8 cellular contexts compared by ENCODE assay signal in genomic region chr1:244834596-244835275, GRCh38. TPM values are rescaled to one million over a fixed set of nuclear protein-coding genes. Genes with fewer than 3 reads are reported as not detected.
DNase-seq lines count a peak whose midpoint lies in the region; ATAC-seq and TF ChIP-seq lines count a peak whose summit lies in the region.

No MANE protein-coding gene starts in this region.

- H3K27ac ChIP-seq in endodermal cell (ENCODE audit: low read depth, low read length): peak overlapping the region; percentile 100
- H3K27ac ChIP-seq in muscle layer of colon (ENCODE audit: low read depth, low read length): peak overlapping the region; percentile 93

- H3K27me3 ChIP-seq in endodermal cell (ENCODE audit: control insufficient read depth, insufficient read depth, low read length, poor library complexity, severe bottlenecking) (no peaks in the 10 kb centered on the region), muscle layer of colon (ENCODE audit: control insufficient read depth in 1 of 2, insufficient read depth in 2 of 2, low read length in 2 of 2) (no peaks in the 10 kb centered on the region)

- H3K9me3 ChIP-seq in endodermal cell (ENCODE audit: control insufficient read depth, low read length) (no peaks in the 10 kb centered on the region), muscle layer of colon (ENCODE audit: low read length) (no peaks in the 10 kb centered on the region)

- H3K4me3 ChIP-seq in endodermal cell (ENCODE audit: low read length) (peak overlapping the region; percentile 92), muscle layer of colon (ENCODE audit: low read depth in 1 of 2, low read length in 2 of 2) (peak overlapping the region; percentile 53 to 73)

- WGBS in endodermal cell (ENCODE audit: insufficient coverage in 1 of 2, insufficient read length in 1 of 2), 2 experiments: 3 to 12% methylated on average over 21 to 49 of the region's 49 CpGs

- ATAC-seq in GM19455 (IDR thresholded peaks at IDR 0.05; ENCODE audit: unreplicated experiment): peak; percentile 60
- peak; percentile 24 for ATAC-seq in HG03575 (IDR thresholded peaks at IDR 0.05; ENCODE audit: extremely low read depth, insufficient number of reproducible peaks, low FRiP score, unreplicated experiment)
- peak; percentile 77 for ATAC-seq in activated CD8-positive, alpha-beta memory T cell treated with anti-CD3 and anti-CD28 coated beads, Interleukin-2, amount 10 ng/mL, durations not matched to agents 7 days and 5 days
- peak; percentile 91 for ATAC-seq in stimulated activated memory B cell treated with anti-CD40 and anti-IgM and Interleukin-4, amounts not matched to agents 10 μg/mL and 1 μg/mL and 100 μg/mL, for 72 hours

- peak; percentile 96 for DNase-seq in COR-L47 (lab: John Stamatoyannopoulos, UW)
- peak; percentile 94 for DNase-seq in NK-92 treated with Interleukin-12 subunit alpha and Interleukin-12 subunit beta, amount 100 ng/mL, for 24 hours (lab: John Stamatoyannopoulos, UW)
- DNase-seq in activated CD8-positive, alpha-beta memory T cell treated with anti-CD3 and anti-CD28 coated beads, Interleukin-2, amount 10 ng/mL, durations not matched to agents 7 days and 5 days: peak; percentile 95
- peak; percentile 96 for DNase-seq in endodermal cell

- CTCF ChIA-PET in activated CD8-positive, alpha-beta memory T cell treated with anti-CD3 and anti-CD28 coated beads, Interleukin-2, amount 10 ng/mL, durations not matched to agents 7 days and 5 days (lab: Charles Lee): interaction anchor here (0.8 to 5.3 kb wide), 7 partner anchors 18 to 208 kb away, joined by 3 to 49 read pairs (median 6); partner anchors contain the start of gene HNRNPU

- H3K36me3 ChIP-seq in endodermal cell (ENCODE audit: control insufficient read depth, insufficient read depth, low read length) (peaks cover 22% of the 10 kb centered on the region), muscle layer of colon (ENCODE audit: insufficient read depth, low read length) (no peaks in the 10 kb centered on the region)

- peak overlapping the region; percentile 92 for H3K4me3 Mint-ChIP-seq in activated CD8-positive, alpha-beta memory T cell treated with anti-CD3 and anti-CD28 coated beads, Interleukin-2, amount 10 ng/mL, durations not matched to agents 7 days and 5 days
- peak overlapping the region; percentile 79 for H3K4me3 Mint-ChIP-seq in endodermal cell
- peak overlapping the region; percentile 99 for H3K4me3 Mint-ChIP-seq in stimulated activated memory B cell treated with anti-CD40 and anti-IgM and Interleukin-4, amounts not matched to agents 10 μg/mL and 1 μg/mL and 100 μg/mL, for 72 hours

- no peak for TF ChIP-seq CTCF in endodermal cell (conservative IDR thresholded peaks at IDR 0.05)

- H3K4me1 ChIP-seq in endodermal cell (ENCODE audit: control insufficient read depth, insufficient read depth, low read length): no peaks in the 10 kb centered on the region
- peaks cover 18% of the 10 kb centered on the region for H3K4me1 ChIP-seq in muscle layer of colon (ENCODE audit: insufficient read depth, low read length)

- H3K27me3 Mint-ChIP-seq in activated CD8-positive, alpha-beta memory T cell treated with anti-CD3 and anti-CD28 coated beads, Interleukin-2, amount 10 ng/mL, durations not matched to agents 7 days and 5 days: no peaks in the 10 kb centered on the region
- H3K27me3 Mint-ChIP-seq in endodermal cell (ENCODE audit: insufficient read depth): no peaks in the 10 kb centered on the region
- no peaks in the 10 kb centered on the region for H3K27me3 Mint-ChIP-seq in stimulated activated memory B cell treated with anti-CD40 and anti-IgM and Interleukin-4, amounts not matched to agents 10 μg/mL and 1 μg/mL and 100 μg/mL, for 72 hours

- peak overlapping the region; percentile 90 for H3K9ac ChIP-seq in endodermal cell (ENCODE audit: extremely low read depth, low read length, poor library complexity, severe bottlenecking)
- peak overlapping the region; percentile 85 for H3K9ac ChIP-seq in muscle layer of colon (ENCODE audit: low read length)

- peak overlapping the region; percentile 100 for H3K27ac Mint-ChIP-seq in activated CD8-positive, alpha-beta memory T cell treated with anti-CD3 and anti-CD28 coated beads, Interleukin-2, amount 10 ng/mL, durations not matched to agents 7 days and 5 days
- H3K27ac Mint-ChIP-seq in endodermal cell: peak overlapping the region; percentile 100
- H3K27ac Mint-ChIP-seq in stimulated activated memory B cell treated with anti-CD40 and anti-IgM and Interleukin-4, amounts not matched to agents 10 μg/mL and 1 μg/mL and 100 μg/mL, for 72 hours: peak overlapping the region; percentile 96

- peaks cover 51% of the 10 kb centered on the region for H3K4me1 Mint-ChIP-seq in activated CD8-positive, alpha-beta memory T cell treated with anti-CD3 and anti-CD28 coated beads, Interleukin-2, amount 10 ng/mL, durations not matched to agents 7 days and 5 days
- peaks cover 22% of the 10 kb centered on the region for H3K4me1 Mint-ChIP-seq in endodermal cell
- H3K4me1 Mint-ChIP-seq in stimulated activated memory B cell treated with anti-CD40 and anti-IgM and Interleukin-4, amounts not matched to agents 10 μg/mL and 1 μg/mL and 100 μg/mL, for 72 hours: peaks cover 53% of the 10 kb centered on the region

- H3K36me3 Mint-ChIP-seq in activated CD8-positive, alpha-beta memory T cell treated with anti-CD3 and anti-CD28 coated beads, Interleukin-2, amount 10 ng/mL, durations not matched to agents 7 days and 5 days: peaks cover 23% of the 10 kb centered on the region
- peaks cover 15% of the 10 kb centered on the region for H3K36me3 Mint-ChIP-seq in endodermal cell (ENCODE audit: low read depth)
- H3K36me3 Mint-ChIP-seq in stimulated activated memory B cell treated with anti-CD40 and anti-IgM and Interleukin-4, amounts not matched to agents 10 μg/mL and 1 μg/mL and 100 μg/mL, for 72 hours: peaks cover 29% of the 10 kb centered on the region

- H3K9me3 Mint-ChIP-seq in activated CD8-positive, alpha-beta memory T cell treated with anti-CD3 and anti-CD28 coated beads, Interleukin-2, amount 10 ng/mL, durations not matched to agents 7 days and 5 days (ENCODE audit: low read depth): no peaks in the 10 kb centered on the region
- H3K9me3 Mint-ChIP-seq in endodermal cell: no peaks in the 10 kb centered on the region
- H3K9me3 Mint-ChIP-seq in stimulated activated memory B cell treated with anti-CD40 and anti-IgM and Interleukin-4, amounts not matched to agents 10 μg/mL and 1 μg/mL and 100 μg/mL, for 72 hours: no peaks in the 10 kb centered on the region

RNA-seq across cellular contexts. Expression of gene COX20, which starts 0.7 kb away (rescaled TPM):
- total RNA-seq in activated CD8-positive, alpha-beta memory T cell treated with anti-CD3 and anti-CD28 coated beads, Interleukin-2, amount 10 ng/mL, durations not matched to agents 7 days and 5 days: 10 to 100 TPM; 21.6 to 26.3 TPM
- 10 to 100 TPM; 19.5 to 23.4 TPM for total RNA-seq in endodermal cell
- 27.2 TPM for polyA plus RNA-seq in endodermal cell (2013, experiment 1 of 2)
- 25.9 TPM for polyA plus RNA-seq in endodermal cell (2013, experiment 2 of 2)

RNA-seq across cellular contexts. Expression of gene HNRNPU, which starts 29.6 kb away (rescaled TPM):
- 100 to 1,000 TPM; 410 to 503 TPM for total RNA-seq in activated CD8-positive, alpha-beta memory T cell treated with anti-CD3 and anti-CD28 coated beads, Interleukin-2, amount 10 ng/mL, durations not matched to agents 7 days and 5 days
- 100 to 1,000 TPM; 517 to 556 TPM for total RNA-seq in endodermal cell
- 401 TPM for polyA plus RNA-seq in endodermal cell (2013, experiment 1 of 2)
- 378 TPM for polyA plus RNA-seq in endodermal cell (2013, experiment 2 of 2)

Comparison
In these comparisons a context has a peak if more than half of its experiments do, and no peak if none do; other contexts are left out.
1. Peak in every context shown above with its lines: DNase-seq, ATAC-seq, H3K4me3 ChIP-seq and H3K27ac ChIP-seq.
2. ATAC-seq: peak in every context shown above with its lines; median percentile 91 in stimulated activated memory B cell treated with anti-CD40 and anti-IgM and Interleukin-4, amounts not matched to agents 10 μg/mL and 1 μg/mL and 100 μg/mL, for 72 hours; 77 in activated CD8-positive, alpha-beta memory T cell treated with anti-CD3 and anti-CD28 coated beads, Interleukin-2, amount 10 ng/mL, durations not matched to agents 7 days and 5 days; 60 in GM19455; 24 in HG03575.